21 cellular contexts compared by ENCODE assay signal in genomic region chr2:55609931-55610578, GRCh38. TPM values are rescaled to one million over a fixed set of nuclear protein-coding genes. Genes with fewer than 3 reads are reported as not detected.
DNase-seq lines count a peak whose midpoint lies in the region; ATAC-seq and TF ChIP-seq lines count a peak whose summit lies in the region.
"Had no signal": no experiment of that assay in that cellular context is flagged by ENCODE, and none has a peak within 500 bp of the region (broad histone marks: within the 10 kb centered on the region; RNA-seq: fewer than 3 reads in every experiment).

No MANE protein-coding gene starts in this region.

- H4K20me1 ChIP-seq in PC-3 (ENCODE audit: low read length) = peaks cover 5% of the 10 kb centered on the region; the same call in 1 of the 2 replicates

- CTCF ChIA-PET in naive thymus-derived CD4-positive, alpha-beta T cell (lab: Charles Lee) = no interaction called here
- CTCF ChIA-PET in PC-3 (lab: Charles Lee) = no interaction called here

- peak overlapping the region; percentile 25 for H3K27ac Mint-ChIP-seq in activated naive CD4-positive, alpha-beta T cell treated with anti-CD3 and anti-CD28 coated beads, Interleukin-2, amount 50 U/mL, for 24 hours
- peak overlapping the region in 8 of 9 donors; percentile 14 to 78 (median 54) for H3K27ac Mint-ChIP-seq in naive thymus-derived CD4-positive, alpha-beta T cell
- H3K27ac Mint-ChIP-seq: T-helper 1 cell treated with Interleukin-12 subunit alpha and Interleukin-12 subunit beta and Interleukin-4 antibody, amounts not matched to agents 30 μg/mL and 1 μg/mL, for 36 hours; WTC11 had no signal

- H3K36me3 ChIP-seq in body of pancreas (replicated peaks in 1 of 2; ENCODE audit: insufficient read depth in 1 of 2, low read depth in 2 of 2) = peaks cover 0 to 5% of the 10 kb centered on the region in 2 donors
- H3K36me3 ChIP-seq in naive thymus-derived CD4-positive, alpha-beta T cell (ENCODE audit: control insufficient read depth in 2 of 3, insufficient read depth in 3 of 3, low read length in 3 of 3) = peaks cover 0 to 27% (median 0%) of the 10 kb centered on the region in 3 experiments
- peaks cover 34% of the 10 kb centered on the region; the same call in 1 of the 2 replicates for H3K36me3 ChIP-seq in PC-3 (ENCODE audit: low read depth, low read length)

- no peaks in the 10 kb centered on the region for H3K9me2 ChIP-seq in PC-3 (replicated peaks; ENCODE audit: low read length)

- DNase-seq in activated naive CD4-positive, alpha-beta T cell treated with anti-CD3 and anti-CD28 coated beads, Interleukin-2, amount 50 U/mL, for 16 hours = no peak
- DNase-seq in body of pancreas (peak in 1 of 4 donors; percentile 22), PC-3 (no peak), posterior cingulate gyrus (no peak)
- DNase-seq in naive thymus-derived CD4-positive, alpha-beta T cell = no peak
- no peak for DNase-seq in stimulated activated naive CD4-positive, alpha-beta T cell (lab: John Stamatoyannopoulos, UW)
- DNase-seq: HCEC 1CT; heart left ventricle; IMR-90; lower lobe of right lung; MM.1S; NCI-H1694 treated with DMSO at 0.1 percent for 48 hours; NCI-H226; psoas muscle; stimulated activated CD4-positive, alpha-beta T cell treated with anti-CD3 and anti-CD28 coated beads, Interleukin-4, amount 100 ng/mL, for 4 hours had no signal

- no peak for TF ChIP-seq POLR2A in body of pancreas (IDR thresholded peaks at IDR 0.05)

- H3K27ac ChIP-seq in body of pancreas (peak overlapping the region; percentile 60 to 89 (median 79)), PC-3 (ENCODE audit: low read length) (no peak overlapping the region)
- peak overlapping the region; percentile 11 for H3K27ac ChIP-seq in naive thymus-derived CD4-positive, alpha-beta T cell (ENCODE audit: low read depth, low read length)
- H3K27ac ChIP-seq: ascending aorta, lower lobe of right lung, psoas muscle, vagina had no signal

- no TSS peak for BruUV-seq in PC-3 (replicated peaks; lab: Mats Ljungman, UMichigan)

- no peak overlapping the region for H3K4me2 ChIP-seq in PC-3 (ENCODE audit: low read length)

- no peaks in the 10 kb centered on the region for H3F3A ChIP-seq in PC-3 (ENCODE audit: low read length, unreplicated experiment)

- H3K9me3 ChIP-seq in body of pancreas (no peaks in the 10 kb centered on the region), PC-3 (ENCODE audit: low read length) (no peaks in the 10 kb centered on the region)
- no peaks in the 10 kb centered on the region for H3K9me3 ChIP-seq in naive thymus-derived CD4-positive, alpha-beta T cell (ENCODE audit: control insufficient read depth in 2 of 3, low read length in 3 of 3)
- H3K9me3 ChIP-seq: ascending aorta, heart left ventricle, lower lobe of right lung, psoas muscle, vagina had no signal

- H2AFZ ChIP-seq in PC-3 (ENCODE audit: low read length) = no peak overlapping the region

- peak overlapping the region; percentile 51 for H3K4me3 Mint-ChIP-seq in activated naive CD4-positive, alpha-beta T cell treated with anti-CD3 and anti-CD28 coated beads, Interleukin-2, amount 50 U/mL, for 24 hours
- peak overlapping the region in 8 of 10 donors; percentile 25 to 59 (median 42) for H3K4me3 Mint-ChIP-seq in naive thymus-derived CD4-positive, alpha-beta T cell
- H3K4me3 Mint-ChIP-seq: T-helper 1 cell treated with Interleukin-12 subunit alpha and Interleukin-12 subunit beta and Interleukin-4 antibody, amounts not matched to agents 30 μg/mL and 1 μg/mL, for 36 hours; WTC11 had no signal

- peaks cover 78% of the 10 kb centered on the region for H3K4me1 Mint-ChIP-seq in activated naive CD4-positive, alpha-beta T cell treated with anti-CD3 and anti-CD28 coated beads, Interleukin-2, amount 50 U/mL, for 24 hours
- H3K4me1 Mint-ChIP-seq in naive thymus-derived CD4-positive, alpha-beta T cell = peaks cover 32 to 80% (median 73%) of the 10 kb centered on the region in 7 donors
- H3K4me1 Mint-ChIP-seq: WTC11 had no signal

- ATAC-seq in body of pancreas (peak; percentile 80), HG02885 (IDR thresholded peaks at IDR 0.05; ENCODE audit: poor library complexity, unreplicated experiment) (no peak), PC-3 (no peak)
- no peak for ATAC-seq in naive thymus-derived CD4-positive, alpha-beta T cell
- ATAC-seq: lower lobe of right lung, WTC11 had no signal

- H3K9ac ChIP-seq in PC-3 (ENCODE audit: low read length) = no peak overlapping the region

- H3K36me3 Mint-ChIP-seq in activated naive CD4-positive, alpha-beta T cell treated with anti-CD3 and anti-CD28 coated beads, Interleukin-2, amount 50 U/mL, for 24 hours = peaks cover 19% of the 10 kb centered on the region
- H3K36me3 Mint-ChIP-seq in naive thymus-derived CD4-positive, alpha-beta T cell = peaks cover 0 to 27% (median 20%) of the 10 kb centered on the region in 5 donors

- H3K27me3 Mint-ChIP-seq in activated naive CD4-positive, alpha-beta T cell treated with anti-CD3 and anti-CD28 coated beads, Interleukin-2, amount 50 U/mL, for 24 hours = no peaks in the 10 kb centered on the region
- no peaks in the 10 kb centered on the region for H3K27me3 Mint-ChIP-seq in naive thymus-derived CD4-positive, alpha-beta T cell

- intact Hi-C loops in body of pancreas (cut with DNase I) (no loop called here), PC-3 (cut with micrococcal nuclease) (no loop called here), posterior cingulate gyrus (cut with DNase I) (loop anchor here (10.0 kb wide), 1 partner anchor 195 kb away; the partner anchor contains the start of gene CCDC88A)
- intact Hi-C loops in naive thymus-derived CD4-positive, alpha-beta T cell (cut with micrococcal nuclease) = loop anchor here in 1 of 2 donors (1.0 to 10.0 kb wide), 2 partner anchors 7 to 1645 kb away; partner anchors contain the start of gene PPP4R3B

- peaks cover 68% of the 10 kb centered on the region for H3K79me2 ChIP-seq in PC-3 (ENCODE audit: low read length)

- no peaks in the 10 kb centered on the region for H3K9me3 Mint-ChIP-seq in activated naive CD4-positive, alpha-beta T cell treated with anti-CD3 and anti-CD28 coated beads, Interleukin-2, amount 50 U/mL, for 24 hours
- H3K9me3 Mint-ChIP-seq in naive thymus-derived CD4-positive, alpha-beta T cell = no peaks in the 10 kb centered on the region
- H3K9me3 Mint-ChIP-seq: T-helper 1 cell treated with Interleukin-12 subunit alpha and Interleukin-12 subunit beta and Interleukin-4 antibody, amounts not matched to agents 30 μg/mL and 1 μg/mL, for 36 hours; WTC11 had no signal

- H3K4me1 ChIP-seq in body of pancreas (peaks cover 55% of the 10 kb centered on the region), PC-3 (ENCODE audit: insufficient read depth, low read length) (peaks cover 4% of the 10 kb centered on the region)
- peaks cover 10 to 18% of the 10 kb centered on the region in 2 donors for H3K4me1 ChIP-seq in naive thymus-derived CD4-positive, alpha-beta T cell (ENCODE audit: control insufficient read depth in 2 of 2, insufficient read depth in 2 of 2, low read length in 2 of 2)

- H3K4me3 ChIP-seq in body of pancreas = no peak overlapping the region
- H3K4me3 ChIP-seq in naive thymus-derived CD4-positive, alpha-beta T cell (ENCODE audit: low read length) = no peak overlapping the region
- no peak overlapping the region for H3K4me3 ChIP-seq in PC-3 (ENCODE audit: low read length)
- H3K4me3 ChIP-seq: ascending aorta, heart left ventricle, lower lobe of right lung, psoas muscle, vagina had no signal

- H3K27me3 ChIP-seq in body of pancreas = no peaks in the 10 kb centered on the region
- no peaks in the 10 kb centered on the region for H3K27me3 ChIP-seq in naive thymus-derived CD4-positive, alpha-beta T cell (ENCODE audit: control insufficient read depth in 2 of 2, insufficient read depth in 2 of 2, low read length in 2 of 2)
- no peaks in the 10 kb centered on the region for H3K27me3 ChIP-seq in PC-3 (ENCODE audit: low read length)
- H3K27me3 ChIP-seq: ascending aorta, heart left ventricle, vagina had no signal

- WGBS in body of pancreas, 2 donors = 14 to 20% methylated on average over 1 of the region's 1 CpG

- POLR2A ChIA-PET in naive thymus-derived CD4-positive, alpha-beta T cell (lab: Charles Lee) = interaction anchor here (1.7 to 5.0 kb wide), 2 partner anchors 8 to 91 kb away, joined by 10 to 24 read pairs; partner anchors contain the start of genes CFAP36 and PPP4R3B
- POLR2A ChIA-PET in PC-3 (lab: Charles Lee; ENCODE audit: unreplicated experiment) = no interaction called here

- no peak for TF ChIP-seq CTCF in body of pancreas (IDR thresholded peaks at IDR 0.05)
- TF ChIP-seq CTCF in PC-3 (conservative IDR thresholded peaks at IDR 0.05; ENCODE audit: low read depth, low read length) = no peak

RNA-seq across cellular contexts. Expression of gene PPP4R3B, which starts 7.4 kb away (rescaled TPM):
- 10 to 100 TPM; 46.4 to 50.1 TPM for total RNA-seq in body of pancreas
- total RNA-seq in naive thymus-derived CD4-positive, alpha-beta T cell = 100 to 1,000 TPM in 2 of 5 experiments, 10 to 100 TPM in 3; 67.2 to 113 (median 88.0) TPM
- polyA plus RNA-seq in naive thymus-derived CD4-positive, alpha-beta T cell = 10 to 100 TPM; 65.9 to 75.7 TPM
- 38.4 and 50.7 TPM in 2 replicates for total RNA-seq in PC-3 (2014; rRNA removed)
